In genomic region chr1:31708324-31708723, GRCh38 we compare ENCODE assay signal across 19 cellular contexts. TPM values are rescaled to one million over a fixed set of nuclear protein-coding genes. Genes with fewer than 3 reads are reported as not detected.
DNase-seq lines count a peak whose midpoint lies in the region; ATAC-seq and TF ChIP-seq lines count a peak whose summit lies in the region.
"Had no signal": no experiment of that assay in that cellular context is flagged by ENCODE, and none has a peak within 500 bp of the region (broad histone marks: within the 10 kb centered on the region; RNA-seq: fewer than 3 reads in every experiment).

No MANE protein-coding gene starts in this region.

- peaks cover 0 to 9% (median 0%) of the 10 kb centered on the region in 5 experiments for H3K9me3 Mint-ChIP-seq in brain
- H3K9me3 Mint-ChIP-seq: memory B cell had no signal

- H3K4me3 Mint-ChIP-seq in brain = peak overlapping the region in 2 of 5 experiments; percentile 16 to 21
- H3K4me3 Mint-ChIP-seq: activated CD8-positive, alpha-beta memory T cell treated with anti-CD3 and anti-CD28 coated beads, Interleukin-2, amount 10 ng/mL, durations not matched to agents 7 days and 5 days; memory B cell had no signal

- H3K27me3 Mint-ChIP-seq in brain = peaks cover 34% of the 10 kb centered on the region

- H3K4me1 ChIP-seq in prostate gland (replicated peaks) = peaks cover 10% of the 10 kb centered on the region

- peak in 1 of 2 experiments; percentile 1 for TF ChIP-seq CTCF in brain (conservative IDR thresholded peaks at IDR 0.05)
- no peak for TF ChIP-seq CTCF in prostate gland (IDR thresholded peaks at IDR 0.05)

- H3K27ac Mint-ChIP-seq in brain = peak overlapping the region in 3 of 5 experiments; percentile 20 to 82 (median 73)
- H3K27ac Mint-ChIP-seq: activated CD8-positive, alpha-beta memory T cell treated with anti-CD3 and anti-CD28 coated beads, Interleukin-2, amount 10 ng/mL, durations not matched to agents 7 days and 5 days; memory B cell had no signal

- no peak overlapping the region for H3K4me3 ChIP-seq in prostate gland
- H3K4me3 ChIP-seq: esophagus muscularis mucosa, heart left ventricle, SJCRH30 had no signal

- 92% methylated on average over 11 of the region's 11 CpGs for WGBS in prostate gland

- H3K27ac ChIP-seq in prostate gland = no peak overlapping the region
- H3K27ac ChIP-seq: esophagus muscularis mucosa, SJCRH30 had no signal

- intact Hi-C loops in prostate gland (cut with DNase I) = no loop called here

- H3K27me3 ChIP-seq in prostate gland (replicated peaks; ENCODE audit: insufficient read depth) = no peaks in the 10 kb centered on the region
- H3K27me3 ChIP-seq: esophagus muscularis mucosa had no signal

- peaks cover 65% of the 10 kb centered on the region for H3K4me1 Mint-ChIP-seq in brain

- TF ChIP-seq POLR2A in prostate gland (IDR thresholded peaks at IDR 0.05) = no peak

- no peaks in the 10 kb centered on the region for H3K9me3 ChIP-seq in prostate gland
- H3K9me3 ChIP-seq: esophagus muscularis mucosa, heart left ventricle, SJCRH30 had no signal

- DNase-seq in Daoy (ENCODE audit: low read depth) = peak; percentile 44
- peak; percentile 44 for DNase-seq in LHCN-M2 (ENCODE audit: low read depth)
- DNase-seq in myocyte (ENCODE audit: low read depth) = peak; percentile 30
- DNase-seq in prostate gland (ENCODE audit: low spot score) = no peak
- no peak for DNase-seq in stimulated activated naive CD4-positive, alpha-beta T cell treated with Interleukin-2 at 50 U/mL for 16 hours (lab: John Stamatoyannopoulos, UW)
- DNase-seq in NCI-H2107 (lab: John Stamatoyannopoulos, UW) = no peak
- DNase-seq: activated CD4-positive, alpha-beta T cell treated with anti-CD3 and anti-CD28 coated beads for 1 hour; activated gamma-delta T cell; anterior cingulate cortex; kidney; NCI-H1092 treated with DMSO at 0.1 percent for 48 hours; SJCRH30; stimulated activated CD4-positive, alpha-beta T cell treated with anti-CD3 and anti-CD28 coated beads, Interleukin-1b, Interleukin-23, amount 100 ng/mL, for 48 hours had no signal

- no peaks in the 10 kb centered on the region for H3K36me3 ChIP-seq in prostate gland
- H3K36me3 ChIP-seq: esophagus muscularis mucosa, heart left ventricle, SJCRH30 had no signal

- ATAC-seq in GM21515 (IDR thresholded peaks at IDR 0.05; ENCODE audit: unreplicated experiment) = no peak
- ATAC-seq: activated CD8-positive, alpha-beta memory T cell treated with anti-CD3 and anti-CD28 coated beads, Interleukin-2, amount 10 ng/mL, durations not matched to agents 7 days and 5 days had no signal

- H3K36me3 Mint-ChIP-seq in brain = no peaks in the 10 kb centered on the region
- H3K36me3 Mint-ChIP-seq: activated CD8-positive, alpha-beta memory T cell treated with anti-CD3 and anti-CD28 coated beads, Interleukin-2, amount 10 ng/mL, durations not matched to agents 7 days and 5 days; memory B cell had no signal

RNA-seq across cellular contexts. Expression of gene COL16A1, which starts 4.5 kb away (rescaled TPM):
- total RNA-seq in Daoy (2014; rRNA removed; shearing (Covaris generic)) = 28.7 and 38.2 TPM in 2 replicates
- total RNA-seq in LHCN-M2 (2014; rRNA removed) = 9.8 and 11.5 TPM in 2 replicates
- 8.1 TPM for polyA plus RNA-seq in LHCN-M2 (2012)
- 4.9 TPM for polyA plus RNA-seq in brain (ENCODE audit: insufficient read depth, low read depth, low replicate concordance)
- 27.9 and 37.7 TPM in 2 replicates for total RNA-seq in myocyte
- 59.6 TPM for polyA plus RNA-seq in myocyte (2012)
- total RNA-seq in prostate gland = 10 to 100 TPM; 45.3 to 89.4 TPM
- total RNA-seq: activated CD8-positive, alpha-beta memory T cell treated with anti-CD3 and anti-CD28 coated beads, Interleukin-2, amount 10 ng/mL, durations not matched to agents 7 days and 5 days had no signal

RNA-seq across cellular contexts. Expression of gene ADGRB2, which starts 55.8 kb away (rescaled TPM):
- 4.7 and 9.4 TPM in 2 replicates for total RNA-seq in Daoy (2014; rRNA removed; shearing (Covaris generic))
- total RNA-seq in LHCN-M2 (2014; rRNA removed) = 20.5 and 22.6 TPM in 2 replicates
- polyA plus RNA-seq in LHCN-M2 (2012) = 20.8 TPM
- polyA plus RNA-seq in brain (ENCODE audit: insufficient read depth, low read depth, low replicate concordance) = 67.9 TPM
- total RNA-seq in myocyte = 15.8 and 20.2 TPM in 2 replicates
- 49.9 TPM for polyA plus RNA-seq in myocyte (2012)
- total RNA-seq in prostate gland = 10 to 100 TPM in 1 of 2 donors, 1 to 10 TPM in 1; 3.0 to 10.2 TPM

Comparison
In these comparisons a context has a peak if more than half of its experiments do, and no peak if none do; other contexts are left out.
1. DNase-seq: peak in Daoy (single experiment), LHCN-M2 (single experiment) and myocyte (single experiment); none in prostate gland (single experiment), stimulated activated naive CD4-positive, alpha-beta T cell treated with Interleukin-2 at 50 U/mL for 16 hours (single experiment) and NCI-H2107 (single experiment).